6 cellular contexts compared by ENCODE assay signal in genomic region chr19:45499196-45500180, GRCh38. TPM values are rescaled to one million over a fixed set of nuclear protein-coding genes. Genes with fewer than 3 reads are reported as not detected.
DNase-seq lines count a peak whose midpoint lies in the region; ATAC-seq and TF ChIP-seq lines count a peak whose summit lies in the region.

No MANE protein-coding gene starts in this region.

- H3K36me3 ChIP-seq in CD8-positive, alpha-beta T cell (ENCODE audit: insufficient read depth, low read length), result no peaks in the 10 kb centered on the region
- H3K36me3 ChIP-seq in body of pancreas (replicated peaks in 1 of 2; ENCODE audit: insufficient read depth in 1 of 2, low read depth in 2 of 2) (no peaks in the 10 kb centered on the region), neutrophil (no peaks in the 10 kb centered on the region)

- H3K27ac Mint-ChIP-seq in CD8-positive, alpha-beta T cell, result peak overlapping the region; percentile 55

- peaks cover 31% of the 10 kb centered on the region for H3K4me1 Mint-ChIP-seq in CD8-positive, alpha-beta T cell (ENCODE audit: low read depth)

- peaks cover 7% of the 10 kb centered on the region for H3K36me3 Mint-ChIP-seq in CD8-positive, alpha-beta T cell

- POLR2A ChIA-PET in CD8-positive, alpha-beta T cell (lab: Charles Lee), result interaction anchor here (0.6 to 1.6 kb wide), 7 partner anchors 9 to 364 kb away, joined by 3 to 5 read pairs (median 3); partner anchors contain the start of gene SYMPK

- peak overlapping the region; percentile 74 for H3K4me3 Mint-ChIP-seq in CD8-positive, alpha-beta T cell

- peak in 4 of 7 experiments; percentile 57 to 72 (median 62) for DNase-seq in CD8-positive, alpha-beta T cell
- DNase-seq in NCI-H345 treated with DMSO at 0.1 percent for 48 hours (lab: John Stamatoyannopoulos, UW; ENCODE audit: unreplicated experiment) (peak; percentile 24), body of pancreas (peak in 3 of 4 donors; percentile 40 to 48 (median 44))

- peak overlapping the region; percentile 47 for H3K4me3 ChIP-seq in CD8-positive, alpha-beta T cell (ENCODE audit: low read depth, low read length)
- H3K4me3 ChIP-seq in body of pancreas (no peak overlapping the region), neutrophil (ENCODE audit: low read depth in 1 of 2, low read length in 1 of 2) (peak overlapping the region; percentile 57 to 82)

- H3K27me3 Mint-ChIP-seq in CD8-positive, alpha-beta T cell (ENCODE audit: low read depth), result peaks cover 7% of the 10 kb centered on the region

- intact Hi-C loops in CD8-positive, alpha-beta T cell (cut with DNase I, micrococcal nuclease), result loop anchor here (1.0 to 5.0 kb wide), 4 partner anchors 24 to 497 kb away; partner anchors contain the start of genes QPCTL (in 1 of the 2), RELB (in 1 of the 2) and SNRPD2 (in 1 of the 2)
- intact Hi-C loops in body of pancreas (cut with DNase I), result no loop called here

- 13 to 14% methylated on average over 26 to 37 of the region's 37 CpGs for whole genome bisulfite sequencing in body of pancreas, 2 donors

- peak; percentile 21 for ATAC-seq in CD8-positive, alpha-beta T cell
- ATAC-seq in body of pancreas (no peak), GM21381 (IDR thresholded peaks at IDR 0.05; ENCODE audit: unreplicated experiment) (no peak), HG03135 (IDR thresholded peaks at IDR 0.05; ENCODE audit: unreplicated experiment) (no peak)

- no peaks in the 10 kb centered on the region for H3K9me3 Mint-ChIP-seq in CD8-positive, alpha-beta T cell

- H3K9me3 ChIP-seq in CD8-positive, alpha-beta T cell (ENCODE audit: low read length), result no peaks in the 10 kb centered on the region
- H3K9me3 ChIP-seq in body of pancreas (no peaks in the 10 kb centered on the region), neutrophil (no peaks in the 10 kb centered on the region)

- CTCF ChIA-PET in CD8-positive, alpha-beta T cell (lab: Charles Lee), result interaction anchor here (0.6 to 2.7 kb wide), 8 partner anchors 8 to 61 kb away, joined by 3 to 17 read pairs (median 4); partner anchors contain the start of gene VASP

- peaks cover 37% of the 10 kb centered on the region for H3K4me1 ChIP-seq in CD8-positive, alpha-beta T cell (ENCODE audit: insufficient read depth, low read length)
- H3K4me1 ChIP-seq in body of pancreas (peaks cover 31% of the 10 kb centered on the region), neutrophil (ENCODE audit: control insufficient read depth in 1 of 2, insufficient read depth in 1 of 2, low read depth in 1 of 2, low read length in 1 of 2) (peaks cover 78 to 82% of the 10 kb centered on the region in 2 experiments)

- TF ChIP-seq CTCF in CD8-positive, alpha-beta T cell (IDR thresholded peaks at IDR 0.05), result no peak
- no peak for TF ChIP-seq CTCF in body of pancreas (IDR thresholded peaks at IDR 0.05)
- no peak for TF ChIP-seq CTCF in neutrophil (IDR thresholded peaks at IDR 0.05)

- TF ChIP-seq POLR2A in body of pancreas (IDR thresholded peaks at IDR 0.05), result no peak

- H3K27ac ChIP-seq in CD8-positive, alpha-beta T cell (ENCODE audit: low read depth, low read length), result peak overlapping the region; percentile 29
- no peak overlapping the region for H3K27ac ChIP-seq in body of pancreas
- peak overlapping the region; percentile 51 for H3K27ac ChIP-seq in neutrophil

- H3K27me3 ChIP-seq in CD8-positive, alpha-beta T cell (ENCODE audit: insufficient read depth, low read length), result no peaks in the 10 kb centered on the region
- H3K27me3 ChIP-seq in body of pancreas (no peaks in the 10 kb centered on the region), neutrophil (peaks cover 51% of the 10 kb centered on the region)

RNA-seq across cellular contexts. Expression of gene PPM1N, which starts 1.2 kb away (rescaled TPM):
- 1 to 10 TPM; 5.6 to 8.0 TPM for total RNA-seq in CD8-positive, alpha-beta T cell
- not detected for total RNA-seq in body of pancreas

RNA-seq across cellular contexts. Expression of gene RTN2, which starts 2.6 kb away (rescaled TPM):
- total RNA-seq in CD8-positive, alpha-beta T cell, result 1 to 10 TPM in 1 of 2 experiments, under 1 TPM in 1; 0.64 to 1.3 TPM
- total RNA-seq in body of pancreas, result 1 to 10 TPM; 2.9 to 5.6 TPM

RNA-seq across cellular contexts. Expression of gene VASP, which starts 7.8 kb away (rescaled TPM):
- total RNA-seq in CD8-positive, alpha-beta T cell, result 10 to 100 TPM; 45.6 to 51.6 TPM
- total RNA-seq in body of pancreas, result 10 to 100 TPM; 27.0 to 29.7 TPM

RNA-seq across cellular contexts. Expression of gene FOSB, which starts 31.7 kb away (rescaled TPM):
- 100 to 1,000 TPM; 625 to 631 TPM for total RNA-seq in CD8-positive, alpha-beta T cell
- total RNA-seq in body of pancreas, result 10 to 100 TPM in 1 of 2 donors, 1 to 10 TPM in 1; 4.2 to 84.7 TPM

Comparison
In these comparisons a context has a peak if more than half of its experiments do, and no peak if none do; other contexts are left out.
1. H3K27ac ChIP-seq: peak in CD8-positive, alpha-beta T cell (single experiment) and neutrophil (single experiment); none in body of pancreas (0 of 4).
2. H3K4me3 ChIP-seq: peak in CD8-positive, alpha-beta T cell (single experiment) and neutrophil (2 of 2); none in body of pancreas (0 of 2).
3. RNA of gene PPM1N, which starts 1.2 kb away (total RNA-seq): 5.6 to 8.0 TPM in CD8-positive, alpha-beta T cell; not detected in body of pancreas; every median in the first group is over 4 times any median in the second.
4. Peak in every context shown above with its lines, with median percentiles within 50 percentile points of each other: DNase-seq.